Comparison of ENCODE assay signal across 8 cellular contexts in the genomic region with DNA sequence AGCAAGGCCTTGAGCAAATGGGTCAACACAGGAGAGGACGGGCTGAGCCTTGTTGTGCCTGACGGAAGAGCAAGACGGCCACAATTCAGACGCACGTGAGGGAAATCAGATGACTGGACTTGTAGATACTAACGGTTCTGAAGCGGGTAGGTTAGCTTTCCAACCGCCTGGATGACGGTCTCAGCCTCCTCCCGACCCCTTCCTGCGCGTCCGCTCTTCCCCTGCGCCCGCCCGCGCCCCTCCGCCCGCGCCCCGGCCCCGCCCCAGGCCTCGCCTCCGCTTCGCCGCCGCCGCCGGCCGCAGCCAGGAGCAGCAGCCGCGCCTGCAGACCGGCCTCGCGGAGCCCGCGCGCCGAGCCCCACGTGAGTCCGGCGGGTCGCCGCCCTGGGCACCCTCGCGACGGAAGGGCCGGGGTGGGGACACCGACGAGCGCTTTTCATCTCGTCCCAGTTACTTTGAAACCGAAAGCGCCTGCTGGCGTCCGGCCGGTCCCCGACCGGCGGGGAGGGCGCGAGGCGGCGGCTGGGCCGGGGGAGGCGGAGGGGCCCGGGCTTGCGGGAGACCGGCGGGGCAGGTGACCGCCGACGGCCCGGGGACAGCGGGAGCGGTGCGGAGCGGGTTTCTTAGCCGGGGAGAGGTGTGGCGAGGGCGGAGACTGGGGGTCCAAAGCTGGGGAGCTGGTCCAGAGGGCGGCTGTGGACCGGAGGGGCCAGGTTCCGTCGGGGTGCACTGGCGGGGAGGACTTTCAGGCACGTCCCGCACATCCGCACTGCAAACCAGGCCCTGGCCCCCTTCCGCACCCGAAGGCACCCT. TPM values are rescaled to one million over a fixed set of nuclear protein-coding genes. Genes with fewer than 3 reads are reported as not detected.
A peak's percentile ranks its signal among the peaks of the same experiment; 100 is the strongest.
DNase-seq lines count a peak whose midpoint lies in the region; ATAC-seq and TF ChIP-seq lines count a peak whose summit lies in the region.

Gene TRAF5 (plus strand): TSS at position 306 of the 813 bp plus-strand sequence. CDS start 26,407 bp downstream, outside the sequence.

- H3K79me2 ChIP-seq in PC-3 (ENCODE audit: low read length): no peaks in the 10 kb centered on the region

- no peak for TF ChIP-seq CTCF in PC-3 (conservative IDR thresholded peaks at IDR 0.05; ENCODE audit: low read depth, low read length)

- H3F3A ChIP-seq in PC-3 (ENCODE audit: low read length, unreplicated experiment): no peaks in the 10 kb centered on the region

- CTCF ChIA-PET in PC-3 (lab: Charles Lee): interaction anchor here (0.7 kb wide), 1 partner anchor 298 kb away, joined by 3 read pairs; no protein-coding TSS in a partner anchor

- peak within 1 kb of the TSS; percentile 91 for H3K4me2 ChIP-seq in PC-3 (ENCODE audit: low read length)

- H3K27me3 ChIP-seq in PC-3 (ENCODE audit: low read length): no peaks in the 10 kb centered on the region

- POLR2A ChIA-PET in PC-3 (lab: Charles Lee; ENCODE audit: unreplicated experiment): interaction anchor here (0.9 kb wide), 1 partner anchor 56 kb away, joined by 3 read pairs; no protein-coding TSS in a partner anchor

- H3K9me3 ChIP-seq in PC-3 (ENCODE audit: low read length): no peaks in the 10 kb centered on the region

- H3K9me2 ChIP-seq in PC-3 (replicated peaks; ENCODE audit: low read length): no peaks in the 10 kb centered on the region

- no peak within 1 kb of the TSS for H3K27ac ChIP-seq in PC-3 (ENCODE audit: low read length)

- H3K9ac ChIP-seq in PC-3 (ENCODE audit: low read length): peak within 1 kb of the TSS; percentile 62

- peak within 1 kb of the TSS; percentile 71 for H3K4me3 ChIP-seq in PC-3 (ENCODE audit: low read length)

- H3K4me1 ChIP-seq in PC-3 (ENCODE audit: insufficient read depth, low read length): peaks cover 28% of the 10 kb centered on the region

- BruUV-seq in PC-3 (replicated peaks; lab: Mats Ljungman, UMichigan): no TSS peak

- DNase-seq in Right ventricle myocardium inferior (ENCODE audit: missing footprints): peak; percentile 84
- DNase-seq in cardiac septum (ENCODE audit: low spot score): no peak
- peak; percentile 30 for DNase-seq in PC-3
- DNase-seq in activated gamma-delta T cell (lab: John Stamatoyannopoulos, UW): peak; percentile 46
- peak; percentile 44 for DNase-seq in germinal center (ENCODE audit: low spot score)
- DNase-seq in occipital lobe (lab: John Stamatoyannopoulos, UW): no peak

- ATAC-seq in Right ventricle myocardium inferior (peak; percentile 80), HG02981 (IDR thresholded peaks at IDR 0.05; ENCODE audit: unreplicated experiment) (peak; percentile 25), PC-3 (peak; percentile 63), HG02840 (IDR thresholded peaks at IDR 0.05; ENCODE audit: low FRiP score, unreplicated experiment) (no peak)

- peak within 1 kb of the TSS; percentile 93 for H2AFZ ChIP-seq in PC-3 (ENCODE audit: low read length)

- intact Hi-C loops in Right ventricle myocardium inferior (cut with DNase I): loop anchor here (5.0 to 10.0 kb wide), 2 partner anchors 56 to 148 kb away; no protein-coding TSS in a partner anchor
- intact Hi-C loops in cardiac septum (cut with DNase I): loop anchor here (5.0 to 10.0 kb wide), 3 partner anchors 141 to 328 kb away; no protein-coding TSS in a partner anchor
- intact Hi-C loops in PC-3 (cut with micrococcal nuclease): loop anchor here (2.0 kb wide), 1 partner anchor 56 kb away; no protein-coding TSS in a partner anchor

- no peaks in the 10 kb centered on the region for H4K20me1 ChIP-seq in PC-3 (ENCODE audit: low read length)

- no peaks in the 10 kb centered on the region for H3K36me3 ChIP-seq in PC-3 (ENCODE audit: low read depth, low read length)

RNA-seq across cellular contexts. Expression of gene TRAF5, which starts in this region (rescaled TPM):
- total RNA-seq in Right ventricle myocardium inferior (2.1 TPM), cardiac septum (4.2 TPM), PC-3 (2014; rRNA removed) (5.1 and 12.2 TPM in 2 replicates), occipital lobe (13.9 TPM)

Comparison
In these comparisons a context has a peak if more than half of its experiments do, and no peak if none do; other contexts are left out.
1. DNase-seq: peak in Right ventricle myocardium inferior (single experiment), PC-3 (single experiment), activated gamma-delta T cell (single experiment) and germinal center (single experiment); none in cardiac septum (single experiment) and occipital lobe (single experiment).